18 cellular contexts compared by ENCODE assay signal in genomic region chr16:65032397-65032796, GRCh38.
"Had no signal": no experiment of that assay in that cellular context is flagged by ENCODE, and none has a peak within 500 bp of the region (broad histone marks: within the 10 kb centered on the region; RNA-seq: fewer than 3 reads in every experiment).

No MANE protein-coding gene starts in this region.

- H3K4me3 ChIP-seq: adrenal gland, cardiac muscle cell, esophagus squamous epithelium, gastrocnemius medialis, stomach, testis had no signal

- DNase-seq: activated CD4-positive, alpha-beta T cell treated with anti-CD3 and anti-CD28 coated beads, Interleukin-2, amount 50 U/mL, for 4 hours; activated gamma-delta T cell; activated T-cell treated with anti-CD3 and anti-CD28 coated beads, Interleukin-2, amount 50 U/mL, for 72 hours; adrenal gland; dermis blood vessel endothelial cell; effector memory CD4-positive, alpha-beta T cell; esophagus squamous epithelium; gastrocnemius medialis; head of caudate nucleus; kidney; retina; stomach; testis had no signal

- H3K27me3 Mint-ChIP-seq: activated naive CD4-positive, alpha-beta T cell treated with anti-CD3 and anti-CD28 coated beads, Interleukin-2, amount 50 U/mL, for 24 hours had no signal

- ATAC-seq: activated T-cell treated with anti-CD3 and anti-CD28 coated beads, Interleukin-2, amount 50 U/mL, for 72 hours; gastrocnemius medialis; left lobe of liver had no signal

- H3K27ac Mint-ChIP-seq: activated naive CD4-positive, alpha-beta T cell treated with anti-CD3 and anti-CD28 coated beads, Interleukin-2, amount 50 U/mL, for 24 hours; activated T-cell treated with anti-CD3 and anti-CD28 coated beads, Interleukin-2, amount 50 U/mL, for 72 hours; mesothelial cell of epicardium; type B pancreatic cell had no signal

- H3K9me3 Mint-ChIP-seq: activated naive CD4-positive, alpha-beta T cell treated with anti-CD3 and anti-CD28 coated beads, Interleukin-2, amount 50 U/mL, for 24 hours; mesothelial cell of epicardium; type B pancreatic cell had no signal

- H3K4me3 Mint-ChIP-seq: activated naive CD4-positive, alpha-beta T cell treated with anti-CD3 and anti-CD28 coated beads, Interleukin-2, amount 50 U/mL, for 24 hours; activated T-cell treated with anti-CD3 and anti-CD28 coated beads, Interleukin-2, amount 50 U/mL, for 72 hours; mesothelial cell of epicardium; type B pancreatic cell had no signal

- H3K36me3 Mint-ChIP-seq: activated naive CD4-positive, alpha-beta T cell treated with anti-CD3 and anti-CD28 coated beads, Interleukin-2, amount 50 U/mL, for 24 hours; mesothelial cell of epicardium had no signal

- H3K4me1 Mint-ChIP-seq: activated naive CD4-positive, alpha-beta T cell treated with anti-CD3 and anti-CD28 coated beads, Interleukin-2, amount 50 U/mL, for 24 hours had no signal
